In the genomic region with DNA sequence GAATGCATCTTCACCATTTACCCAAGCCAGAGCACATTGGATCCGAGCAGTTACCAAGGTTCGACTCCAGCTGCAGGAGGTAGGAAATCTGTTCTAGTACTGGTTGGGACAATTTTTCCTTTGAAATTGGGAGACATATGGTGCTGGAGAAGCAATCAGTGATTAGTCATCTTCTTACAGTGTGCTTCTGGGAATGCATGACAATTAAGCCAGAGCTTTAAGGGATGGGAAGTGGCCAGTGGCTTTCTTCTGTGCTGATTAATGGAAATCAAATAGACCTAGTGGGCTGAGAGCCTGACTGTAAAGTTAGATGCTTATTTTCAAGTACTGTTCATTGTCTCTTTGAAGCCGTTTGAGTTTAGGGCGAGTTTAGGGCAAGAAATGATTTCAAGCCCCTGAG, we compare ENCODE assay signal across 19 cellular contexts.
DNase-seq lines count a peak whose midpoint lies in the region; TF ChIP-seq lines count a peak whose summit lies in the region.
"Had no signal": no experiment of that assay in that cellular context is flagged by ENCODE, and none has a peak within 500 bp of the region (broad histone marks: within the 10 kb centered on the region; RNA-seq: fewer than 3 reads in every experiment).

No MANE protein-coding gene starts in this region.

- peaks cover 28% of the 10 kb centered on the region for H3K4me1 Mint-ChIP-seq in HFFc6 (ENCODE audit: low read depth)
- peaks cover 10% of the 10 kb centered on the region for H3K4me1 Mint-ChIP-seq in glutamatergic neuron (ENCODE audit: low read depth, unreplicated experiment)
- H3K4me1 Mint-ChIP-seq: activated CD4-positive, alpha-beta memory T cell treated with anti-CD3 and anti-CD28 coated beads, Interleukin-2, amount 10 ng/mL, durations not matched to agents 7 days and 5 days had no signal

- H3K4me3 Mint-ChIP-seq in HFFc6 (no peak overlapping the region), glutamatergic neuron (ENCODE audit: unreplicated experiment) (no peak overlapping the region)
- H3K4me3 Mint-ChIP-seq: activated CD4-positive, alpha-beta memory T cell treated with anti-CD3 and anti-CD28 coated beads, Interleukin-2, amount 10 ng/mL, durations not matched to agents 7 days and 5 days; activated T-cell treated with anti-CD3 and anti-CD28 coated beads, Interleukin-2, amount 50 U/mL, for 24 hours had no signal

- no peaks in the 10 kb centered on the region for H3K9me3 ChIP-seq in ascending aorta
- H3K9me3 ChIP-seq: esophagus muscularis mucosa, vagina had no signal

- no peaks in the 10 kb centered on the region for H3K27me3 ChIP-seq in ascending aorta
- H3K27me3 ChIP-seq: cardiac muscle cell, dorsolateral prefrontal cortex, esophagus muscularis mucosa, vagina had no signal

- H3K4me3 ChIP-seq in AG10803 (ENCODE audit: low read length) (no peak overlapping the region), ascending aorta (no peak overlapping the region)
- H3K4me3 ChIP-seq: cardiac muscle cell, dorsolateral prefrontal cortex, esophagus muscularis mucosa, vagina had no signal

- TF ChIP-seq CTCF in AG10803 (conservative IDR thresholded peaks at IDR 0.05; ENCODE audit: low read length) (no peak), HFFc6 (IDR thresholded peaks at IDR 0.05) (no peak), ascending aorta (IDR thresholded peaks at IDR 0.05) (no peak), glutamatergic neuron (IDR thresholded peaks at IDR 0.05; ENCODE audit: partially characterized antibody, unreplicated experiment) (no peak)

- peaks cover 0 to 7% of the 10 kb centered on the region in 2 donors for H3K36me3 ChIP-seq in ascending aorta
- H3K36me3 ChIP-seq: cardiac muscle cell had no signal

- peaks cover 13 to 20% of the 10 kb centered on the region in 2 donors for H3K4me1 ChIP-seq in ascending aorta
- H3K4me1 ChIP-seq: vagina had no signal

- H3K27ac ChIP-seq in ascending aorta: peak overlapping the region; percentile 31 to 65
- no peak overlapping the region for H3K27ac ChIP-seq in substantia nigra (ENCODE audit: low read depth, low read length, poor library complexity, severe bottlenecking)
- H3K27ac ChIP-seq: cardiac muscle cell, dorsolateral prefrontal cortex, RWPE1, vagina had no signal

- H3K27ac Mint-ChIP-seq in HFFc6 (peak overlapping the region; percentile 28), glutamatergic neuron (ENCODE audit: unreplicated experiment) (peak overlapping the region; percentile 42)
- H3K27ac Mint-ChIP-seq: activated CD4-positive, alpha-beta memory T cell treated with anti-CD3 and anti-CD28 coated beads, Interleukin-2, amount 10 ng/mL, durations not matched to agents 7 days and 5 days; activated T-cell treated with anti-CD3 and anti-CD28 coated beads, Interleukin-2, amount 50 U/mL, for 24 hours had no signal

- DNase-seq in AG10803 (ENCODE audit: low read depth) (peak; percentile 77), HFFc6 (peak; percentile 47), ascending aorta (ENCODE audit: low spot score in 2 of 2) (no peak), glutamatergic neuron (no peak), Ammon's horn (ENCODE audit: low spot score) (no peak), D341Med (ENCODE audit: low spot score) (no peak), substantia nigra (lab: John Stamatoyannopoulos, UW) (no peak), glomerular visceral epithelial cell (ENCODE audit: extremely low spot score) (no peak)
- DNase-seq: activated CD4-positive, alpha-beta memory T cell treated with anti-CD3 and anti-CD28 coated beads, Interleukin-2, amount 10 ng/mL, durations not matched to agents 7 days and 5 days; activated naive CD4-positive, alpha-beta T cell treated with anti-CD3 and anti-CD28 coated beads, Interleukin-2, amount 50 U/mL, for 16 hours; activated T-cell treated with anti-CD3 and anti-CD28 coated beads, Interleukin-2, amount 50 U/mL, for 24 hours; dorsolateral prefrontal cortex; NCI-H748 treated with DMSO at 0.1 percent for 48 hours; nucleus accumbens; right cardiac atrium had no signal

- H3K36me3 Mint-ChIP-seq in HFFc6 (ENCODE audit: low read depth): peaks cover 15% of the 10 kb centered on the region
- peaks cover 3% of the 10 kb centered on the region for H3K36me3 Mint-ChIP-seq in glutamatergic neuron (ENCODE audit: unreplicated experiment)

- H3K9me3 Mint-ChIP-seq in HFFc6: no peaks in the 10 kb centered on the region; the same call in 1 of the 2 replicates
- no peaks in the 10 kb centered on the region for H3K9me3 Mint-ChIP-seq in glutamatergic neuron (ENCODE audit: unreplicated experiment)

- intact Hi-C loops in ascending aorta (cut with DNase I): no loop called here

- H3K27me3 Mint-ChIP-seq in HFFc6 (ENCODE audit: insufficient read depth) (no peaks in the 10 kb centered on the region; the same call in 1 of the 2 replicates), glutamatergic neuron (ENCODE audit: unreplicated experiment) (peaks cover 3% of the 10 kb centered on the region)

Comparison
In these comparisons a context has a peak if more than half of its experiments do, and no peak if none do; other contexts are left out.
1. DNase-seq: peak in AG10803 (single experiment) and HFFc6 (single experiment); none in ascending aorta (0 of 2), glutamatergic neuron (single experiment), Ammon's horn (single experiment), D341Med (single experiment), substantia nigra (0 of 49) and glomerular visceral epithelial cell (single experiment).